In genomic region chr19:38875656-38876345, GRCh38 we compare ENCODE assay signal across 15 cellular contexts. TPM values are rescaled to one million over a fixed set of nuclear protein-coding genes. Genes with fewer than 3 reads are reported as not detected.
A peak's percentile ranks its signal among the peaks of the same experiment; 100 is the strongest.
DNase-seq lines count a peak whose midpoint lies in the region; ATAC-seq and TF ChIP-seq lines count a peak whose summit lies in the region.
"Had no signal": no experiment of that assay in that cellular context is flagged by ENCODE, and none has a peak within 500 bp of the region (broad histone marks: within the 10 kb centered on the region; RNA-seq: fewer than 3 reads in every experiment).

No MANE protein-coding gene starts in this region.

- no peak for TF ChIP-seq CTCF in CD4-positive, alpha-beta T cell (IDR thresholded peaks at IDR 0.05)
- TF ChIP-seq CTCF in activated CD8-positive, alpha-beta T cell treated with anti-CD3 and anti-CD28 coated beads for 36 hours (IDR thresholded peaks at IDR 0.05): no peak
- TF ChIP-seq CTCF in natural killer cell (IDR thresholded peaks at IDR 0.05) (no peak), tibial nerve (IDR thresholded peaks at IDR 0.05) (no peak)

- no peak overlapping the region for H3K4me3 Mint-ChIP-seq in CD4-positive, alpha-beta T cell
- H3K4me3 Mint-ChIP-seq in IgD-negative memory B cell (peak overlapping the region in 2 of 4 donors; percentile 33 to 50), natural killer cell (no peak overlapping the region)
- H3K4me3 Mint-ChIP-seq in activated CD8-positive, alpha-beta T cell treated with anti-CD3 and anti-CD28 coated beads for 36 hours: no peak overlapping the region

- H3K27me3 Mint-ChIP-seq in CD4-positive, alpha-beta T cell: no peaks in the 10 kb centered on the region
- H3K27me3 Mint-ChIP-seq in IgD-negative memory B cell: peaks cover 2% of the 10 kb centered on the region
- no peaks in the 10 kb centered on the region for H3K27me3 Mint-ChIP-seq in activated CD8-positive, alpha-beta T cell treated with anti-CD3 and anti-CD28 coated beads for 36 hours
- no peaks in the 10 kb centered on the region for H3K27me3 Mint-ChIP-seq in natural killer cell (ENCODE audit: low read depth in 2 of 2)

- TF ChIP-seq EP300 in tibial nerve (IDR thresholded peaks at IDR 0.05): no peak

- H3K4me3 ChIP-seq in tibial nerve: no peak overlapping the region
- H3K4me3 ChIP-seq: adrenal gland had no signal

- no peak for TF ChIP-seq POLR2A in tibial nerve (IDR thresholded peaks at IDR 0.05)

- peaks cover 50% of the 10 kb centered on the region for H3K4me1 Mint-ChIP-seq in CD4-positive, alpha-beta T cell (ENCODE audit: low read depth)
- H3K4me1 Mint-ChIP-seq in IgD-negative memory B cell (peaks cover 21 to 27% (median 26%) of the 10 kb centered on the region in 3 donors), natural killer cell (peaks cover 21 to 34% of the 10 kb centered on the region in 2 donors)
- H3K4me1 Mint-ChIP-seq in activated CD8-positive, alpha-beta T cell treated with anti-CD3 and anti-CD28 coated beads for 36 hours (ENCODE audit: low read depth): peaks cover 34% of the 10 kb centered on the region

- no peaks in the 10 kb centered on the region for H3K27me3 ChIP-seq in CD4-positive, alpha-beta T cell (ENCODE audit: control insufficient read depth, insufficient read depth, low read length)
- H3K27me3 ChIP-seq in tibial nerve: no peaks in the 10 kb centered on the region
- H3K27me3 ChIP-seq: adrenal gland had no signal

- DNase-seq in CD4-positive, alpha-beta T cell: no peak
- peak; percentile 33 for DNase-seq in activated CD8-positive, alpha-beta T cell treated with anti-CD3 and anti-CD28 coated beads for 36 hours
- DNase-seq in natural killer cell (no peak), tibial nerve (ENCODE audit: low spot score in 2 of 2) (no peak), SIG-M5 (lab: John Stamatoyannopoulos, UW) (no peak), midbrain (lab: John Stamatoyannopoulos, UW) (no peak)
- DNase-seq: adrenal gland, C1 segment of cervical spinal cord, caudate nucleus, Kasumi-1, left cardiac atrium, substantia nigra had no signal

- peaks cover 57% of the 10 kb centered on the region for H3K36me3 Mint-ChIP-seq in CD4-positive, alpha-beta T cell (ENCODE audit: low read depth)
- H3K36me3 Mint-ChIP-seq in IgD-negative memory B cell (peaks cover 3% of the 10 kb centered on the region), natural killer cell (no peaks in the 10 kb centered on the region)
- H3K36me3 Mint-ChIP-seq in activated CD8-positive, alpha-beta T cell treated with anti-CD3 and anti-CD28 coated beads for 36 hours (ENCODE audit: low read depth): peaks cover 23% of the 10 kb centered on the region

- 75 to 81% methylated on average over 5 of the region's 5 CpGs for WGBS in tibial nerve, 2 donors

- H3K36me3 ChIP-seq in tibial nerve: peaks cover 0 to 27% (median 1%) of the 10 kb centered on the region in 3 donors

- CTCF ChIA-PET in CD4-positive, alpha-beta T cell (lab: Charles Lee): interaction anchor here (1.1 kb wide), 1 partner anchor 241 kb away, joined by 3 read pairs; no protein-coding TSS in a partner anchor
- CTCF ChIA-PET in activated CD8-positive, alpha-beta T cell treated with anti-CD3 and anti-CD28 coated beads for 36 hours (lab: Charles Lee): interaction anchor here (1.0 to 6.0 kb wide), 4 partner anchors 10 to 54 kb away, joined by 3 to 61 read pairs (median 10); partner anchors contain the start of genes MRPS12 and SARS2

- H3K27ac Mint-ChIP-seq in CD4-positive, alpha-beta T cell: peak overlapping the region; percentile 97
- H3K27ac Mint-ChIP-seq in IgD-negative memory B cell: peak overlapping the region; percentile 59 to 97 (median 70)
- H3K27ac Mint-ChIP-seq in activated CD8-positive, alpha-beta T cell treated with anti-CD3 and anti-CD28 coated beads for 36 hours: peak overlapping the region; percentile 98
- peak overlapping the region; percentile 94 to 97 for H3K27ac Mint-ChIP-seq in natural killer cell

- no peaks in the 10 kb centered on the region for H3K9me3 Mint-ChIP-seq in CD4-positive, alpha-beta T cell
- H3K9me3 Mint-ChIP-seq in IgD-negative memory B cell: no peaks in the 10 kb centered on the region
- H3K9me3 Mint-ChIP-seq in activated CD8-positive, alpha-beta T cell treated with anti-CD3 and anti-CD28 coated beads for 36 hours: no peaks in the 10 kb centered on the region
- H3K9me3 Mint-ChIP-seq in natural killer cell: no peaks in the 10 kb centered on the region

- POLR2A ChIA-PET in CD4-positive, alpha-beta T cell (lab: Charles Lee): interaction anchor here (0.9 to 2.5 kb wide), 3 partner anchors 9 to 44 kb away, joined by 3 to 7 read pairs (median 5); partner anchors contain the start of genes ECH1 and HNRNPL
- POLR2A ChIA-PET in activated CD8-positive, alpha-beta T cell treated with anti-CD3 and anti-CD28 coated beads for 36 hours (lab: Charles Lee): interaction anchor here (0.6 to 3.5 kb wide), 3 partner anchors 24 to 258 kb away, joined by 3 to 21 read pairs (median 4); partner anchors contain the start of gene MAP4K1

- ATAC-seq in CD4-positive, alpha-beta T cell (ENCODE audit: poor library complexity): no peak
- ATAC-seq in activated CD8-positive, alpha-beta T cell treated with anti-CD3 and anti-CD28 coated beads for 36 hours: no peak
- ATAC-seq in natural killer cell: peak in 1 of 3 donors; percentile 11
- ATAC-seq: left cardiac atrium had no signal

- intact Hi-C loops in CD4-positive, alpha-beta T cell (cut with DNase I, micrococcal nuclease): loop anchor here (5.0 kb wide), 2 partner anchors 34 to 144 kb away; no protein-coding TSS in a partner anchor
- intact Hi-C loops in activated CD8-positive, alpha-beta T cell treated with anti-CD3 and anti-CD28 coated beads for 36 hours (cut with micrococcal nuclease): no loop called here
- intact Hi-C loops in natural killer cell (cut with micrococcal nuclease): no loop called here

- H3K4me1 ChIP-seq in tibial nerve: peaks cover 0 to 17% (median 7%) of the 10 kb centered on the region in 4 donors
- H3K4me1 ChIP-seq: adrenal gland had no signal

- no peaks in the 10 kb centered on the region for H3K9me3 ChIP-seq in CD4-positive, alpha-beta T cell (ENCODE audit: control insufficient read depth, low read length)
- H3K9me3 ChIP-seq in tibial nerve: no peaks in the 10 kb centered on the region
- H3K9me3 ChIP-seq: adrenal gland had no signal

- no peak overlapping the region for H3K27ac ChIP-seq in CD4-positive, alpha-beta T cell (ENCODE audit: low read depth, low read length)
- H3K27ac ChIP-seq in tibial nerve: no peak overlapping the region
- H3K27ac ChIP-seq: adrenal gland had no signal

RNA-seq across cellular contexts. Expression of gene RINL, which starts 2.3 kb away (rescaled TPM):
- total RNA-seq in CD4-positive, alpha-beta T cell: 10 to 100 TPM; 19.5 to 21.3 TPM
- 61.3 TPM for polyA plus RNA-seq in IgD-negative memory B cell
- 10 to 100 TPM; 85.5 to 87.7 TPM for total RNA-seq in activated CD8-positive, alpha-beta T cell treated with anti-CD3 and anti-CD28 coated beads for 36 hours
- total RNA-seq in natural killer cell: 10 to 100 TPM; 59.7 to 65.6 (median 59.7) TPM
- total RNA-seq in tibial nerve: 10 to 100 TPM in 2 of 4 donors, 1 to 10 TPM in 2; 8.4 to 28.8 (median 11.6) TPM

RNA-seq across cellular contexts. Expression of gene SIRT2, which starts 23.6 kb away (rescaled TPM):
- 10 to 100 TPM; 60.8 to 67.8 TPM for total RNA-seq in CD4-positive, alpha-beta T cell
- 45.5 TPM for polyA plus RNA-seq in IgD-negative memory B cell
- 10 to 100 TPM; 20.0 to 21.5 TPM for total RNA-seq in activated CD8-positive, alpha-beta T cell treated with anti-CD3 and anti-CD28 coated beads for 36 hours
- total RNA-seq in natural killer cell (100 to 1,000 TPM; 171 to 283 (median 208) TPM), tibial nerve (100 to 1,000 TPM; 108 to 154 (median 129) TPM)

RNA-seq across cellular contexts. Expression of gene NFKBIB, which starts 24.0 kb away (rescaled TPM):
- total RNA-seq in CD4-positive, alpha-beta T cell: 10 to 100 TPM; 29.3 to 30.1 TPM
- polyA plus RNA-seq in IgD-negative memory B cell: 18.2 TPM
- 10 to 100 TPM; 56.5 to 57.9 TPM for total RNA-seq in activated CD8-positive, alpha-beta T cell treated with anti-CD3 and anti-CD28 coated beads for 36 hours
- total RNA-seq in natural killer cell (100 to 1,000 TPM in 2 of 3 donors, 10 to 100 TPM in 1; 78.0 to 125 (median 118) TPM), tibial nerve (10 to 100 TPM; 16.0 to 33.0 (median 25.2) TPM)

RNA-seq across cellular contexts. Expression of gene HNRNPL, which starts 26.0 kb away (rescaled TPM):
- 100 to 1,000 TPM; 535 to 565 TPM for total RNA-seq in CD4-positive, alpha-beta T cell
- 78.9 TPM for polyA plus RNA-seq in IgD-negative memory B cell
- 100 to 1,000 TPM; 747 to 761 TPM for total RNA-seq in activated CD8-positive, alpha-beta T cell treated with anti-CD3 and anti-CD28 coated beads for 36 hours
- total RNA-seq in natural killer cell (100 to 1,000 TPM; 636 to 800 (median 702) TPM), tibial nerve (100 to 1,000 TPM; 170 to 205 (median 179) TPM)

RNA-seq across cellular contexts. Expression of gene CCER2, which starts 36.2 kb away (rescaled TPM):
- total RNA-seq in CD4-positive, alpha-beta T cell: 1 to 10 TPM; 1.0 to 1.7 TPM
- not detected for polyA plus RNA-seq in IgD-negative memory B cell
- total RNA-seq in activated CD8-positive, alpha-beta T cell treated with anti-CD3 and anti-CD28 coated beads for 36 hours: under 1 TPM; 0.56 to 0.69 TPM
- 1 to 10 TPM; 1.3 to 3.7 (median 2.3) TPM for total RNA-seq in natural killer cell
- not detected for total RNA-seq in tibial nerve
- total RNA-seq: fibroblast of villous mesenchyme, left cardiac atrium, SK-MEL-5 had no signal

Comparison
In these comparisons a context has a peak if more than half of its experiments do, and no peak if none do; other contexts are left out.
1. intact Hi-C loops: an anchor here in CD4-positive, alpha-beta T cell (5.0 kb wide); none called in activated CD8-positive, alpha-beta T cell treated with anti-CD3 and anti-CD28 coated beads for 36 hours and natural killer cell.